ENCODE assay signal across 19 cellular contexts in the genomic region with DNA sequence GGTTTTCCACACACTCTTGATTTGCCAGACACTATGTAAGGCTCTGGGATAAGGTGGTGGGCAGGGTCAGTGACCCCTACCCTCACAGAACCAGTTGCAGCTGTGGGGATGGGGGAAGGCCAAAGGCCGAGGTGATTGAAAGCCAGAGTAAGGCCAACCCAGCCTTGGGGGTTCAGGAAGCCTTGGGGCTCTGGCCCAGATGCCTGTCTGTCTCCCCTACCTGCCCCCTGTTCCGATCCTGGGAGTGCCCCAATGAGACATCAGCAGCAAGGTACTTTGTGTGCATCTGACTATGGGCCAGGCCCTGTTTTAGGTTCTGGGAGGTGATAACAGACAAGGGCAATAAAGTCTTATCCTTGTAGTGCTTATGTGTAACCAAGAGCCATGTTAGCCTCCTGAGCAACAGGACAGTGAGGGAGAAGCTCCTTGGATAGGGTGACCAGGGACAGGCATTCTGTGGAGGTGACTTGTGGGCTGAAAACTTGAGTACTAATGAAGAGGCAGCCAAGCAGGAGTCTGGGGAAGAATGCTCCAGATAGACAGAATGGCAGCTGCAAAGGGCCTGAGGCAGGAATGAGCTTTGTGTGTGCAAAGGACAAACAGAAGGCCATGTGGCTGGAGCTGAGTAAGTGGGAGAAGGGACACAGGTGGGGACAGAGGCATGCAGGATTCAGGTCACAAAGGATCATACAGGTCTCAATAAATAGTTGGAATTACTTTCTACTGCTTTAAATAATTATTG. TPM values are rescaled to one million over a fixed set of nuclear protein-coding genes. Genes with fewer than 3 reads are reported as not detected.
DNase-seq lines count a peak whose midpoint lies in the region; ATAC-seq lines count a peak whose summit lies in the region.
"Had no signal": no experiment of that assay in that cellular context is flagged by ENCODE, and none has a peak within 500 bp of the region (broad histone marks: within the 10 kb centered on the region; RNA-seq: fewer than 3 reads in every experiment).

No MANE protein-coding gene starts in this region.

- H3K27ac Mint-ChIP-seq in activated naive CD4-positive, alpha-beta T cell treated with anti-CD3 and anti-CD28 coated beads for 36 hours: peak overlapping the region; percentile 42
- H3K27ac Mint-ChIP-seq in T-helper 17 cell: peak overlapping the region; percentile 97
- H3K27ac Mint-ChIP-seq in stimulated activated naive CD8-positive, alpha-beta T cell treated with anti-CD3 and anti-CD28 coated beads, Interleukin-15, amount 100 ng/mL, for 72 hours: peak overlapping the region; percentile 34 to 72
- H3K27ac Mint-ChIP-seq: stimulated activated naive B cell treated with anti-CD40 and anti-IgM and Interleukin-4, amounts not matched to agents 10 μg/mL and 1 μg/mL and 100 μg/mL, for 72 hours had no signal

- H3K4me3 Mint-ChIP-seq in activated naive CD4-positive, alpha-beta T cell treated with anti-CD3 and anti-CD28 coated beads for 36 hours: no peak overlapping the region
- peak overlapping the region; percentile 92 for H3K4me3 Mint-ChIP-seq in T-helper 17 cell
- H3K4me3 Mint-ChIP-seq in stimulated activated naive CD8-positive, alpha-beta T cell treated with anti-CD3 and anti-CD28 coated beads, Interleukin-15, amount 100 ng/mL, for 72 hours: no peak overlapping the region
- H3K4me3 Mint-ChIP-seq: neural crest cell; stimulated activated naive B cell treated with anti-CD40 and anti-IgM and Interleukin-4, amounts not matched to agents 10 μg/mL and 1 μg/mL and 100 μg/mL, for 72 hours had no signal

- CTCF ChIA-PET in activated naive CD4-positive, alpha-beta T cell treated with anti-CD3 and anti-CD28 coated beads for 36 hours (lab: Charles Lee): interaction anchor here (0.5 to 11.2 kb wide), 4 partner anchors 12 to 45 kb away, joined by 3 to 165 read pairs (median 5); no protein-coding TSS in a partner anchor

- no peaks in the 10 kb centered on the region for H3K27me3 ChIP-seq in effector memory CD4-positive, alpha-beta T cell (replicated peaks; ENCODE audit: control insufficient read depth, insufficient read depth, low read length, poor library complexity, severe bottlenecking)

- H3K27ac ChIP-seq in effector memory CD4-positive, alpha-beta T cell (ENCODE audit: insufficient read depth, low read length, poor library complexity, severe bottlenecking): peak overlapping the region; percentile 85
- H3K27ac ChIP-seq: PC-9 had no signal

- intact Hi-C loops in activated naive CD4-positive, alpha-beta T cell treated with anti-CD3 and anti-CD28 coated beads for 36 hours (cut with micrococcal nuclease): no loop called here

- no peak for DNase-seq in activated naive CD4-positive, alpha-beta T cell treated with anti-CD3 and anti-CD28 coated beads for 36 hours
- DNase-seq in activated naive CD4-positive, alpha-beta T cell treated with Interleukin-2 at 50 U/mL for 16 hours: no peak
- DNase-seq in T-helper 17 cell: no peak
- DNase-seq in effector memory CD4-positive, alpha-beta T cell: no peak
- DNase-seq in stimulated activated naive CD8-positive, alpha-beta T cell treated with anti-CD3 and anti-CD28 coated beads, Interleukin-15, amount 100 ng/mL, for 72 hours: no peak
- DNase-seq: Calu3; NCI-H1417; NCI-H748 treated with DMSO at 0.1 percent for 48 hours; PC-9; SK-N-SH; stimulated activated naive B cell treated with anti-CD40 and anti-IgM and Interleukin-4, amounts not matched to agents 10 μg/mL and 1 μg/mL and 100 μg/mL, for 72 hours had no signal

- H3K9me3 ChIP-seq in T-helper 17 cell (ENCODE audit: control insufficient read depth, low read length, poor library complexity, severe bottlenecking): no peaks in the 10 kb centered on the region
- H3K9me3 ChIP-seq in effector memory CD4-positive, alpha-beta T cell (ENCODE audit: control insufficient read depth, low read length): no peaks in the 10 kb centered on the region
- H3K9me3 ChIP-seq: HAP-1, SK-N-SH had no signal

- ATAC-seq in T-helper 17 cell (no peak), HG03432 (IDR thresholded peaks at IDR 0.05; ENCODE audit: unreplicated experiment) (no peak), HG03521 (IDR thresholded peaks at IDR 0.05; ENCODE audit: unreplicated experiment) (no peak), HG03342 (IDR thresholded peaks at IDR 0.05; ENCODE audit: unreplicated experiment) (no peak)
- ATAC-seq in stimulated activated naive CD8-positive, alpha-beta T cell treated with anti-CD3 and anti-CD28 coated beads, Interleukin-15, amount 100 ng/mL, for 72 hours: no peak
- ATAC-seq: stimulated activated naive B cell treated with anti-CD40 and anti-IgM and Interleukin-4, amounts not matched to agents 10 μg/mL and 1 μg/mL and 100 μg/mL, for 72 hours had no signal

- H3K36me3 ChIP-seq in effector memory CD4-positive, alpha-beta T cell (ENCODE audit: control insufficient read depth, insufficient read depth, low read length): peaks cover 29% of the 10 kb centered on the region
- H3K36me3 ChIP-seq: HAP-1 had no signal

- no peaks in the 10 kb centered on the region for H3K27me3 Mint-ChIP-seq in activated naive CD4-positive, alpha-beta T cell treated with anti-CD3 and anti-CD28 coated beads for 36 hours (ENCODE audit: low read depth)
- H3K27me3 Mint-ChIP-seq in T-helper 17 cell: no peaks in the 10 kb centered on the region
- H3K27me3 Mint-ChIP-seq in stimulated activated naive CD8-positive, alpha-beta T cell treated with anti-CD3 and anti-CD28 coated beads, Interleukin-15, amount 100 ng/mL, for 72 hours: no peaks in the 10 kb centered on the region
- H3K27me3 Mint-ChIP-seq: stimulated activated naive B cell treated with anti-CD40 and anti-IgM and Interleukin-4, amounts not matched to agents 10 μg/mL and 1 μg/mL and 100 μg/mL, for 72 hours had no signal

- no peak overlapping the region for H3K4me3 ChIP-seq in effector memory CD4-positive, alpha-beta T cell (ENCODE audit: insufficient read depth, low read depth, low read length, poor library complexity, severe bottlenecking)
- H3K4me3 ChIP-seq: HAP-1, PC-9 had no signal

- H3K4me1 Mint-ChIP-seq in activated naive CD4-positive, alpha-beta T cell treated with anti-CD3 and anti-CD28 coated beads for 36 hours (ENCODE audit: low read depth): peaks cover 99% of the 10 kb centered on the region
- peaks cover 86% of the 10 kb centered on the region for H3K4me1 Mint-ChIP-seq in T-helper 17 cell
- H3K4me1 Mint-ChIP-seq in stimulated activated naive CD8-positive, alpha-beta T cell treated with anti-CD3 and anti-CD28 coated beads, Interleukin-15, amount 100 ng/mL, for 72 hours: peaks cover 100% of the 10 kb centered on the region

- H3K36me3 Mint-ChIP-seq in activated naive CD4-positive, alpha-beta T cell treated with anti-CD3 and anti-CD28 coated beads for 36 hours (ENCODE audit: low read depth): peaks cover 28% of the 10 kb centered on the region
- peaks cover 19% of the 10 kb centered on the region for H3K36me3 Mint-ChIP-seq in T-helper 17 cell (ENCODE audit: low read depth)

- peaks cover 96% of the 10 kb centered on the region for H3K4me1 ChIP-seq in effector memory CD4-positive, alpha-beta T cell (ENCODE audit: control insufficient read depth, insufficient read depth, low read length, poor library complexity, severe bottlenecking)

- H3K9me3 Mint-ChIP-seq in activated naive CD4-positive, alpha-beta T cell treated with anti-CD3 and anti-CD28 coated beads for 36 hours: no peaks in the 10 kb centered on the region
- no peaks in the 10 kb centered on the region for H3K9me3 Mint-ChIP-seq in stimulated activated naive CD8-positive, alpha-beta T cell treated with anti-CD3 and anti-CD28 coated beads, Interleukin-15, amount 100 ng/mL, for 72 hours
- H3K9me3 Mint-ChIP-seq: neural crest cell; stimulated activated naive B cell treated with anti-CD40 and anti-IgM and Interleukin-4, amounts not matched to agents 10 μg/mL and 1 μg/mL and 100 μg/mL, for 72 hours had no signal

RNA-seq across cellular contexts. Expression of a gene that starts 35.4 kb away (rescaled TPM):
- total RNA-seq in activated naive CD4-positive, alpha-beta T cell treated with anti-CD3 and anti-CD28 coated beads for 36 hours: 10 to 100 TPM; 33.5 to 35.5 TPM
- 100 to 1,000 TPM; 118 to 139 TPM for total RNA-seq in T-helper 17 cell

RNA-seq across cellular contexts. Expression of a gene that starts 48.2 kb away (rescaled TPM):
- under 1 TPM; 0.05 to 0.10 TPM for total RNA-seq in activated naive CD4-positive, alpha-beta T cell treated with anti-CD3 and anti-CD28 coated beads for 36 hours
- under 1 TPM; 0.18 to 0.30 TPM for total RNA-seq in T-helper 17 cell
- total RNA-seq: Calu3, fibroblast of lung, HT-29, LHCN-M2 had no signal

Comparison
In these comparisons a context has a peak if more than half of its experiments do, and no peak if none do; other contexts are left out.
1. H3K27ac Mint-ChIP-seq: peak in every context shown above with its lines; median percentile 97 in T-helper 17 cell; 53 in stimulated activated naive CD8-positive, alpha-beta T cell treated with anti-CD3 and anti-CD28 coated beads, Interleukin-15, amount 100 ng/mL, for 72 hours; 42 in activated naive CD4-positive, alpha-beta T cell treated with anti-CD3 and anti-CD28 coated beads for 36 hours.